In the genomic region with DNA sequence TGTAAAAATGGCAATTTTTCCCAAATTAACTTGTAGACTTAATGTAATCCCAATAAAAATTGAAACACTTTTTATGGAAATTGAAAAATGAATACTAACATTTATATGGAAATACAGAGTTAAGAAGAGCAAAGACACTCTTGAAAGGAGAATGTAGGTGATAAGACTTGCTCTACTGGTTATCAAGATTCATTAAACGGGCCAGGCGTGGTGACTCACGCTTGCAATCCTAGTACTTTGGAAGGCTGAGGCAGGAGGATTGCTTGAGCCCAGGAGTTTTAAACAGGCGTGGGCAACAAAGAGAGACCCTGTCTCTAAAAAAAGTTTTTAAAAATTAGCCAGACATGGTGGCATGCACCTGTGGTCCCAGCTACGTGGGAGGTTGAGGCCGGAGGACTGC, we compare ENCODE assay signal across 13 cellular contexts.
"Had no signal": no experiment of that assay in that cellular context is flagged by ENCODE, and none has a peak within 500 bp of the region (broad histone marks: within the 10 kb centered on the region; RNA-seq: fewer than 3 reads in every experiment).

No MANE protein-coding gene starts in this region.

- H3K27ac ChIP-seq: adrenal gland, left ventricle myocardium inferior, psoas muscle, right lobe of liver, spleen, tibial artery had no signal

- H3K27me3 ChIP-seq: adrenal gland, right lobe of liver, spleen, tibial artery had no signal

- ATAC-seq: activated CD4-positive, CD25-positive, alpha-beta regulatory T cell treated with anti-CD3 and anti-CD28 coated beads, Interleukin-2, amount 50 U/mL, for 24 hours; effector memory CD8-positive, alpha-beta T cell; psoas muscle; right lobe of liver; stimulated activated memory B cell treated with anti-CD40 and anti-IgM and Interleukin-4, amounts not matched to agents 10 μg/mL and 1 μg/mL and 100 μg/mL, for 72 hours had no signal

- H3K36me3 ChIP-seq: adrenal gland, left ventricle myocardium inferior, right lobe of liver, spleen, tibial artery had no signal

- H3K9me3 ChIP-seq: adrenal gland, left ventricle myocardium inferior, psoas muscle, spleen, tibial artery had no signal

- DNase-seq: activated naive CD4-positive, alpha-beta T cell treated with anti-CD3 and anti-CD28 coated beads, Interleukin-2, amount 50 U/mL, for 16 hours; adrenal gland; cerebellar nuclear complex; effector memory CD8-positive, alpha-beta T cell; left ventricle myocardium inferior; nephron progenitor cell; psoas muscle; right lobe of liver; spleen; stimulated activated CD4-positive, alpha-beta T cell treated with anti-CD3 and anti-CD28 coated beads, Interleukin-1b, Interleukin-23, amount 100 ng/mL, for 48 hours; tibial artery had no signal

- H3K4me3 ChIP-seq: adrenal gland, left ventricle myocardium inferior, psoas muscle, right lobe of liver, spleen, tibial artery had no signal

- H3K4me1 ChIP-seq: adrenal gland, psoas muscle, tibial artery had no signal
